ENCODE assay signal across 8 cellular contexts in genomic region chr6:130322673-130323268, GRCh38. TPM values are rescaled to one million over a fixed set of nuclear protein-coding genes. Genes with fewer than 3 reads are reported as not detected.
A peak's percentile ranks its signal among the peaks of the same experiment; 100 is the strongest.
DNase-seq lines count a peak whose midpoint lies in the region; ATAC-seq and TF ChIP-seq lines count a peak whose summit lies in the region.

No MANE protein-coding gene starts in this region.

- H3K79me2 ChIP-seq in PC-3 (ENCODE audit: low read length), result no peaks in the 10 kb centered on the region

- peak; percentile 85 for TF ChIP-seq CTCF in PC-3 (conservative IDR thresholded peaks at IDR 0.05; ENCODE audit: low read depth, low read length)
- TF ChIP-seq CTCF in retinal pigment epithelial cell (conservative IDR thresholded peaks at IDR 0.05; ENCODE audit: low read depth, low read length), result peak; percentile 90

- no peaks in the 10 kb centered on the region for H3K36me3 ChIP-seq in PC-3 (ENCODE audit: low read depth, low read length)

- H3K4me3 ChIP-seq in PC-3 (ENCODE audit: low read length) (no peak overlapping the region), retinal pigment epithelial cell (ENCODE audit: low read length) (no peak overlapping the region)

- CTCF ChIA-PET in PC-3 (lab: Charles Lee), result interaction anchor here (0.9 kb wide), 1 partner anchor 375 kb away, joined by 4 read pairs; no protein-coding TSS in a partner anchor

- POLR2A ChIA-PET in PC-3 (lab: Charles Lee; ENCODE audit: unreplicated experiment), result no interaction called here

- no peaks in the 10 kb centered on the region for H3K9me3 ChIP-seq in PC-3 (ENCODE audit: low read length)

- no peak overlapping the region for H3K27ac ChIP-seq in PC-3 (ENCODE audit: low read length)

- H3K27me3 ChIP-seq in PC-3 (ENCODE audit: low read length), result no peaks in the 10 kb centered on the region

- no peaks in the 10 kb centered on the region for H3K9me2 ChIP-seq in PC-3 (replicated peaks; ENCODE audit: low read length)

- intact Hi-C loops in PC-3 (cut with micrococcal nuclease), result loop anchor here (1.0 to 2.0 kb wide), 3 partner anchors 28 to 438 kb away; no protein-coding TSS in a partner anchor

- no peak overlapping the region for H3K9ac ChIP-seq in PC-3 (ENCODE audit: low read length)

- H3F3A ChIP-seq in PC-3 (ENCODE audit: low read length, unreplicated experiment), result no peaks in the 10 kb centered on the region

- no peak overlapping the region for H2AFZ ChIP-seq in PC-3 (ENCODE audit: low read length)

- no TSS peak for BruUV-seq in PC-3 (replicated peaks; lab: Mats Ljungman, UMichigan)

- ATAC-seq in HG02852 (IDR thresholded peaks at IDR 0.05; ENCODE audit: unreplicated experiment) (peak; percentile 57), PC-3 (peak; percentile 37; the same call in 1 of the 2 replicates), GM19328 (IDR thresholded peaks at IDR 0.05; ENCODE audit: unreplicated experiment) (no peak)

- H3K4me1 ChIP-seq in PC-3 (ENCODE audit: insufficient read depth, low read length), result peaks cover 11% of the 10 kb centered on the region; the same call in 1 of the 2 replicates

- H4K20me1 ChIP-seq in PC-3 (ENCODE audit: low read length), result no peaks in the 10 kb centered on the region

- H3K4me2 ChIP-seq in PC-3 (ENCODE audit: low read length), result no peak overlapping the region

- DNase-seq in DMS153 treated with DMSO at 0.1 percent for 48 hours (lab: John Stamatoyannopoulos, UW; ENCODE audit: unreplicated experiment), result peak; percentile 14
- peak; percentile 68 for DNase-seq in PC-3
- peak; percentile 19 for DNase-seq in activated T-helper 9 cell treated with anti-CD3 and anti-CD28 coated beads, Interleukin-2, amount 50 U/mL, for 16 hours (ENCODE audit: low read depth)
- DNase-seq in glomerular visceral epithelial cell (ENCODE audit: extremely low spot score), result peak; percentile 49
- peak; percentile 16 for DNase-seq in retinal pigment epithelial cell (ENCODE audit: low read depth)
- no peak for DNase-seq in epidermal melanocyte (ENCODE audit: insufficient read length, low spot score)

RNA-seq across cellular contexts. Expression of gene TMEM200A, which starts 43.0 kb away (rescaled TPM):
- 0.40 TPM in 1 of 2 replicates, not detected in the other for total RNA-seq in PC-3 (2014; rRNA removed)
